ENCODE assay signal across 9 cellular contexts in genomic region chr4:36351082-36351666, GRCh38.
A peak's percentile ranks its signal among the peaks of the same experiment; 100 is the strongest.
DNase-seq lines count a peak whose midpoint lies in the region; ATAC-seq and TF ChIP-seq lines count a peak whose summit lies in the region.
"Had no signal": no experiment of that assay in that cellular context is flagged by ENCODE, and none has a peak within 500 bp of the region (broad histone marks: within the 10 kb centered on the region; RNA-seq: fewer than 3 reads in every experiment).

No MANE protein-coding gene starts in this region.

- CTCF ChIA-PET in WTC11 (lab: Charles Lee): interaction anchor here (2.0 kb wide), 1 partner anchor 48 kb away, joined by 11 read pairs; no protein-coding TSS in a partner anchor
- CTCF ChIA-PET in mammary epithelial cell (lab: Charles Lee; ENCODE audit: low non-redundant PET): no interaction called here

- H3K27ac Mint-ChIP-seq in H9 (no peak overlapping the region), WTC11 (no peak overlapping the region)

- no peaks in the 10 kb centered on the region for H3K27me3 Mint-ChIP-seq in H9 (ENCODE audit: low read depth)
- no peaks in the 10 kb centered on the region for H3K27me3 Mint-ChIP-seq in WTC11 (ENCODE audit: low read depth)

- no peak overlapping the region for H2BK120ac ChIP-seq in H9 (ENCODE audit: low read depth, low read length, poor library complexity, severe bottlenecking)

- in situ Hi-C loops in mammary epithelial cell (cut with MboI; ENCODE audit: low sequenced_read_pairs in 2 of 2): no loop called here

- dilution Hi-C loops in mammary epithelial cell (cut with HindIII; ENCODE audit: low sequenced_read_pairs): no loop called here

- no peak overlapping the region for H3K18ac ChIP-seq in H9 (ENCODE audit: insufficient read length, low read depth, low read length)

- H3K36me3 Mint-ChIP-seq in H9 (ENCODE audit: insufficient read depth in 1 of 3, low read depth in 3 of 3): no peaks in the 10 kb centered on the region
- H3K36me3 Mint-ChIP-seq in WTC11: no peaks in the 10 kb centered on the region

- no peak overlapping the region for H3T11ph ChIP-seq in H9 (ENCODE audit: low read length)

- H3K79me1 ChIP-seq in H9 (ENCODE audit: insufficient read depth, low read depth, low read length, poor library complexity, severe bottlenecking): no peaks in the 10 kb centered on the region

- no peak overlapping the region for H3K23ac ChIP-seq in H9 (ENCODE audit: insufficient read length, low read depth, low read length)

- H2BK20ac ChIP-seq in H9 (ENCODE audit: low read depth, low read length, poor library complexity, severe bottlenecking): no peak overlapping the region

- H3K9ac ChIP-seq in H9 (ENCODE audit: extremely low read depth, insufficient read length, low read length) (no peak overlapping the region), mammary epithelial cell (ENCODE audit: insufficient read depth, low read length) (no peak overlapping the region)

- H3K14ac ChIP-seq in H9 (ENCODE audit: insufficient read depth, low read length): no peak overlapping the region

- H2BK15ac ChIP-seq in H9 (ENCODE audit: low read depth, low read length): no peak overlapping the region

- DNase-seq in GM06990 (ENCODE audit: extremely low read depth, insufficient read length) (no peak), H9 (peak; percentile 59), NAMALWA (ENCODE audit: low spot score) (peak; percentile 75), WTC11 (ENCODE audit: low spot score) (peak; percentile 65), mammary epithelial cell (peak; percentile 34), kidney tubule cell (ENCODE audit: low spot score) (peak; percentile 64)
- DNase-seq in stimulated activated CD4-positive, alpha-beta T cell treated with anti-CD3 and anti-CD28 coated beads, TNF-alpha, amount 100 ng/mL, for 1 hour (ENCODE audit: low read depth in 3 of 3, low spot score in 1 of 3): peak; percentile 43 to 57 (median 52)

- H4K91ac ChIP-seq in H9 (ENCODE audit: insufficient read length, low read depth, low read length): no peak overlapping the region

- TF ChIP-seq CTCF in GM06990 (IDR thresholded peaks at IDR 0.05; ENCODE audit: insufficient read depth, low read length, poor library complexity, severe bottlenecking): peak; percentile 81
- peak; percentile 88 for TF ChIP-seq CTCF in H9 (conservative IDR thresholded peaks at IDR 0.05)
- peak; percentile 64 for TF ChIP-seq CTCF in WTC11 (IDR thresholded peaks at IDR 0.05)
- peak; percentile 77 to 80 for TF ChIP-seq CTCF in mammary epithelial cell (conservative IDR thresholded peaks at IDR 0.05 in 1 of 2, IDR thresholded peaks at IDR 0.05 in 1 of 2; ENCODE audit: extremely low read depth in 1 of 2, insufficient read depth in 1 of 2, low read depth in 1 of 2, low read length in 2 of 2)

- H3K9me3 ChIP-seq in H9 (ENCODE audit: control insufficient read depth, low read depth, low read length) (no peaks in the 10 kb centered on the region), mammary epithelial cell (replicated peaks; ENCODE audit: insufficient read depth, low read length) (no peaks in the 10 kb centered on the region)

- H2BK12ac ChIP-seq in H9 (ENCODE audit: insufficient read length, low read depth, low read length): no peak overlapping the region

- POLR2A ChIA-PET in WTC11 (lab: Charles Lee): no interaction called here

- H3K9me3 Mint-ChIP-seq in H9: no peaks in the 10 kb centered on the region
- H3K9me3 Mint-ChIP-seq in WTC11: no peaks in the 10 kb centered on the region

- H4K8ac ChIP-seq in H9 (replicated peaks; ENCODE audit: insufficient read length, low read depth, low read length): no peak overlapping the region

- H2BK5ac ChIP-seq in H9 (ENCODE audit: insufficient read length, low read length): no peak overlapping the region

- H3K4me2 ChIP-seq in H9 (ENCODE audit: insufficient read depth, insufficient read length, low read length) (no peak overlapping the region), mammary epithelial cell (ENCODE audit: insufficient read depth, low read depth, low read length) (no peak overlapping the region)

- H3K4me1 ChIP-seq in H9 (ENCODE audit: insufficient read depth, low read length): no peaks in the 10 kb centered on the region
- H3K4me1 ChIP-seq in mammary epithelial cell (ENCODE audit: insufficient read depth, low read length): no peaks in the 10 kb centered on the region

- H4K20me1 ChIP-seq in H9 (ENCODE audit: control insufficient read depth, insufficient read depth, insufficient read length) (no peaks in the 10 kb centered on the region), mammary epithelial cell (ENCODE audit: insufficient read depth, low read length) (no peaks in the 10 kb centered on the region)

- H3K79me2 ChIP-seq in H9 (ENCODE audit: insufficient read depth, low read length) (no peaks in the 10 kb centered on the region), mammary epithelial cell (ENCODE audit: insufficient read depth, low read length) (no peaks in the 10 kb centered on the region)

- WGBS in H9 (ENCODE audit: extremely low coverage, insufficient read length, low lambda C conversion rate): no CpG with 5 or more reads among the region's 2 CpGs
- 25% methylated on average over 2 of the region's 2 CpGs for WGBS in mammary epithelial cell (ENCODE audit: low coverage, missing lambda C conversion rate)

- BruUV-seq in mammary epithelial cell (replicated peaks; lab: Mats Ljungman, UMichigan): no TSS peak

- no peak overlapping the region for H3K56ac ChIP-seq in H9 (ENCODE audit: insufficient read length, low read depth, low read length)

- H2AK5ac ChIP-seq in H9 (ENCODE audit: insufficient read length, low read length): no peak overlapping the region

- H3K23me2 ChIP-seq in H9 (ENCODE audit: insufficient read length, low read depth, low read length, poor library complexity, severe bottlenecking): no peaks in the 10 kb centered on the region

- intact Hi-C loops in mammary epithelial cell (cut with micrococcal nuclease): loop anchor here (1.0 kb wide), 2 partner anchors 48 to 1039 kb away; no protein-coding TSS in a partner anchor

- peak; percentile 73 for ATAC-seq in WTC11
- ATAC-seq in GM19397 (IDR thresholded peaks at IDR 0.05; ENCODE audit: unreplicated experiment): no peak

- H3K36me3 ChIP-seq in GM06990 (ENCODE audit: control insufficient read depth, insufficient read depth, low read length) (no peaks in the 10 kb centered on the region), mammary epithelial cell (ENCODE audit: insufficient read depth, low read length) (no peaks in the 10 kb centered on the region)

- H3K4ac ChIP-seq in H9 (ENCODE audit: low read depth, low read length): no peak overlapping the region

- no peak overlapping the region for H2AFZ ChIP-seq in H9 (ENCODE audit: low read length)
- no peak overlapping the region for H2AFZ ChIP-seq in mammary epithelial cell (ENCODE audit: low read depth, low read length)

- H3K27ac ChIP-seq in H9 (ENCODE audit: insufficient read length, low read depth, low read length) (no peak overlapping the region), mammary epithelial cell (ENCODE audit: insufficient read depth, low read depth, low read length) (no peak overlapping the region)
- H3K27ac ChIP-seq: epithelial cell of prostate had no signal

- no peak overlapping the region for H4K5ac ChIP-seq in H9 (ENCODE audit: insufficient read length, low read depth, low read length)

- no peak overlapping the region for H3K4me3 ChIP-seq in GM06990 (replicated peaks; ENCODE audit: low read depth, low read length)
- no peak overlapping the region for H3K4me3 ChIP-seq in mammary epithelial cell (replicated peaks in 1 of 3; ENCODE audit: insufficient read depth in 1 of 3, low read depth in 2 of 3, low read length in 3 of 3)

- no peaks in the 10 kb centered on the region for H3K27me3 ChIP-seq in GM06990 (replicated peaks; ENCODE audit: control insufficient read depth, insufficient read depth, low read length)
- no peaks in the 10 kb centered on the region for H3K27me3 ChIP-seq in H9 (ENCODE audit: insufficient read depth, low read length)
- no peaks in the 10 kb centered on the region for H3K27me3 ChIP-seq in mammary epithelial cell (ENCODE audit: insufficient read depth, low read length)

- no peak overlapping the region for H3K4me3 Mint-ChIP-seq in H9
- H3K4me3 Mint-ChIP-seq in WTC11: no peak overlapping the region

- H3K4me1 Mint-ChIP-seq in H9 (peaks cover 2 to 3% of the 10 kb centered on the region in 2 experiments; a peak in 2 of 4 replicates), WTC11 (peaks cover 13% of the 10 kb centered on the region)

TF ChIP-seq in WTC11, 78 proteins besides CTCF, POLR2A, EP300 and RAD21 (continues in another document):
- TF ChIP-seq OVOL2 (CRISPR knock-in tag; IDR thresholded peaks at IDR 0.05; ENCODE audit: borderline replicate concordance) (no peak), ERG (CRISPR knock-in tag; IDR thresholded peaks at IDR 0.05) (no peak), ZNF423 (CRISPR knock-in tag; IDR thresholded peaks at IDR 0.05) (no peak), CBFB (CRISPR knock-in tag; IDR thresholded peaks at IDR 0.05; ENCODE audit: low read depth) (no peak), TEAD4 (CRISPR knock-in tag; IDR thresholded peaks at IDR 0.05) (no peak), KAT7 (CRISPR knock-in tag; IDR thresholded peaks at IDR 0.05; ENCODE audit: borderline replicate concordance) (no peak), ZNF232 (CRISPR knock-in tag; IDR thresholded peaks at IDR 0.05) (no peak), CREM (CRISPR knock-in tag; IDR thresholded peaks at IDR 0.05) (no peak)
